Comparison of ENCODE assay signal across 14 cellular contexts in the genomic region with DNA sequence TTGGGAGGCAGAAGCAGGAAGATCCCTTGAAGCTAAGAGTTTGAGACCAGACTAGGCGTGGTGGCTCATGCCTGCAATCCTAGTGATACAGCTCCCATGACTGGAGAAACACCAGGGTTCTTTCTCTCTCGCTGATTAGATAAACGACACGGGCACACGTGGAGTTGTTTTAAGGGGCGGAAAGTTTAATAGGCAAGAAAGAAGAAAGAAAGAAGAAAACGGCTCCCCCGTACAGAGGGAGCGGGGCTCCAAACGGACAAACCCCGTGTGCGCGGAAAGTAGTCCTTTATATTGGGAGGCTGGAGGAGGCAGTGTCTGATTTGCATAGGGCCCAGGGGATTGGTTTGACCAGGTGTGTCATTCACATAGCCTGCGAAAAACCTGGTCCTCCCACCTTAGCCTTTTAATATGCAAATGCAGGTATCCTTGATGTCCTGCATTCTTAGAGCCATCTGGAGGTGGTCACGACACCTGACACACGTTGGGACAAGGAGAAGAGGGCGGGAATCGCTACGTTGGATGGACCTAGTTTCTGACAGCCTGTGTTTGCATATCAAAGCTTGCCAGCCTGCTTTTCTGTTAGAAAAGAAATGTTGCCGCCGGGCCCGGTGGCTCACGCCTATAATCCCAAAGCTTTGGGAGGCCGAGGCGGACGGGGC. TPM values are rescaled to one million over a fixed set of nuclear protein-coding genes. Genes with fewer than 3 reads are reported as not detected.
A peak's percentile ranks its signal among the peaks of the same experiment; 100 is the strongest.
DNase-seq lines count a peak whose midpoint lies in the region; ATAC-seq and TF ChIP-seq lines count a peak whose summit lies in the region.
"Had no signal": no experiment of that assay in that cellular context is flagged by ENCODE, and none has a peak within 500 bp of the region (broad histone marks: within the 10 kb centered on the region; RNA-seq: fewer than 3 reads in every experiment).

No MANE protein-coding gene starts in this region.

- H3K27ac Mint-ChIP-seq in WTC11: peak overlapping the region; percentile 97
- H3K27ac Mint-ChIP-seq: HFFc6; stimulated activated naive B cell treated with anti-CD40 and anti-IgM and Interleukin-4, amounts not matched to agents 10 μg/mL and 1 μg/mL and 100 μg/mL, for 72 hours; T-helper 2 cell treated with Interferon-gamma antibody and Interleukin-4, amounts not matched to agents 5 μg/mL and 100 μg/mL, for 36 hours had no signal

- H3K4me3 ChIP-seq in HUES64 (ENCODE audit: low read length) (peak overlapping the region; percentile 68), iPS-15b (ENCODE audit: low read depth, low read length) (peak overlapping the region; percentile 87), prostate gland (no peak overlapping the region)

- H3K36me3 ChIP-seq in HUES64 (ENCODE audit: insufficient read depth, low read length): no peaks in the 10 kb centered on the region
- H3K36me3 ChIP-seq in iPS-15b (ENCODE audit: control insufficient read depth, insufficient read depth, low read length): no peaks in the 10 kb centered on the region
- H3K36me3 ChIP-seq in prostate gland: no peaks in the 10 kb centered on the region

- WGBS in HUES64: under 1% methylated on average over 26 of the region's 26 CpGs
- 4% methylated on average over 26 of the region's 26 CpGs for WGBS in prostate gland

- peak overlapping the region; percentile 88; the same call in 1 of the 2 replicates for H3K27ac ChIP-seq in HUES64 (ENCODE audit: low read depth, low read length)
- no peak overlapping the region for H3K27ac ChIP-seq in prostate gland

- 0 out of 2 replicates have a peak, but pooled peaks cover 4% of the 10 kb centered on the region for H3K9me3 Mint-ChIP-seq in WTC11
- H3K9me3 Mint-ChIP-seq: HFFc6; neural crest cell; T-helper 2 cell treated with Interferon-gamma antibody and Interleukin-4, amounts not matched to agents 5 μg/mL and 100 μg/mL, for 36 hours had no signal

- POLR2A ChIA-PET in WTC11 (lab: Charles Lee): interaction anchor here (0.6 to 2.8 kb wide), 13 partner anchors 10 to 445 kb away, joined by 3 to 11 read pairs (median 3); no protein-coding TSS in a partner anchor

- DNase-seq in WTC11 (ENCODE audit: low spot score) (peak; percentile 82), prostate gland (ENCODE audit: low spot score) (peak; percentile 11), pons (ENCODE audit: low spot score) (no peak)
- DNase-seq in activated CD8-positive, alpha-beta memory T cell treated with anti-CD3 and anti-CD28 coated beads, Interleukin-2, amount 50 U/mL, for 48 hours: no peak
- DNase-seq: HFFc6; stimulated activated CD4-positive, alpha-beta T cell treated with anti-CD3 and anti-CD28 coated beads, Interleukin-2, amount 100 ng/mL, for 24 hours; stimulated activated naive B cell treated with anti-CD40 and anti-IgM and Interleukin-4, amounts not matched to agents 10 μg/mL and 1 μg/mL and 100 μg/mL, for 72 hours had no signal

- peak overlapping the region; percentile 84 for H3K4me3 Mint-ChIP-seq in WTC11
- H3K4me3 Mint-ChIP-seq: HFFc6; neural crest cell; T-helper 2 cell treated with Interferon-gamma antibody and Interleukin-4, amounts not matched to agents 5 μg/mL and 100 μg/mL, for 36 hours had no signal

- H3K27me3 ChIP-seq in HUES64 (ENCODE audit: insufficient read depth, low read length) (no peaks in the 10 kb centered on the region; the same call in 1 of the 2 replicates), iPS-15b (ENCODE audit: control insufficient read depth, insufficient read depth, low read length) (no peaks in the 10 kb centered on the region), prostate gland (replicated peaks; ENCODE audit: insufficient read depth) (no peaks in the 10 kb centered on the region)

- intact Hi-C loops in prostate gland (cut with DNase I): no loop called here

- H3K9ac ChIP-seq in HUES64 (ENCODE audit: low read depth, low read length): peak overlapping the region; percentile 75
- peak overlapping the region; percentile 83 for H3K9ac ChIP-seq in iPS-15b (ENCODE audit: low read depth, low read length)

- peaks cover 6% of the 10 kb centered on the region; the same call in 1 of the 2 replicates for H3K36me3 Mint-ChIP-seq in WTC11

- CTCF ChIA-PET in WTC11 (lab: Charles Lee): interaction anchor here (0.9 to 2.2 kb wide), 10 partner anchors 9 to 242 kb away, joined by 3 to 8 read pairs (median 5); partner anchors contain the start of gene ARMC12

- H3K4me1 ChIP-seq in HUES64 (ENCODE audit: insufficient read depth, low read length) (peaks cover 11% of the 10 kb centered on the region; the same call in 1 of the 2 replicates), iPS-15b (ENCODE audit: control insufficient read depth, insufficient read depth, low read length) (peaks cover 12% of the 10 kb centered on the region), prostate gland (replicated peaks) (no peaks in the 10 kb centered on the region)

- ATAC-seq in WTC11: peak; percentile 91
- no peak for ATAC-seq in HG02588 (IDR thresholded peaks at IDR 0.05; ENCODE audit: unreplicated experiment)
- ATAC-seq: stimulated activated naive B cell treated with anti-CD40 and anti-IgM and Interleukin-4, amounts not matched to agents 10 μg/mL and 1 μg/mL and 100 μg/mL, for 72 hours had no signal

- no peaks in the 10 kb centered on the region for H3K9me3 ChIP-seq in HUES64 (ENCODE audit: insufficient read depth, low read depth, low read length)
- H3K9me3 ChIP-seq in iPS-15b (ENCODE audit: control insufficient read depth, insufficient read depth, low read length): no peaks in the 10 kb centered on the region
- no peaks in the 10 kb centered on the region for H3K9me3 ChIP-seq in prostate gland

- no peak for TF ChIP-seq POLR2A in prostate gland (IDR thresholded peaks at IDR 0.05)

- no peaks in the 10 kb centered on the region for H3K27me3 Mint-ChIP-seq in WTC11 (ENCODE audit: low read depth)

- no peak for TF ChIP-seq CTCF in WTC11 (IDR thresholded peaks at IDR 0.05)
- TF ChIP-seq CTCF in prostate gland (IDR thresholded peaks at IDR 0.05): no peak

- H3K4me1 Mint-ChIP-seq in WTC11: peaks cover 29% of the 10 kb centered on the region

TF ChIP-seq in WTC11, 78 proteins besides CTCF, POLR2A, EP300 and RAD21 (continues in another document):
- TF ChIP-seq TEAD1 (CRISPR knock-in tag; IDR thresholded peaks at IDR 0.05) (0 out of 2 replicates have a peak, but pooled peaks have one; percentile 9), MAX (CRISPR knock-in tag; IDR thresholded peaks at IDR 0.05) (peak; percentile 25; the same call in 1 of the 2 replicates), ZNF512 (CRISPR knock-in tag; IDR thresholded peaks at IDR 0.05; ENCODE audit: borderline replicate concordance) (no peak), ZNF121 (CRISPR knock-in tag; IDR thresholded peaks at IDR 0.05) (0 out of 2 replicates have a peak, but pooled peaks have one; percentile 10), SMAD4 (CRISPR knock-in tag; IDR thresholded peaks at IDR 0.05) (no peak), SP1 (CRISPR knock-in tag; conservative IDR thresholded peaks at IDR 0.05) (peak; percentile 63), E2F4 (CRISPR knock-in tag; IDR thresholded peaks at IDR 0.05; ENCODE audit: borderline replicate concordance, low read depth) (no peak), JUN (CRISPR knock-in tag; IDR thresholded peaks at IDR 0.05) (no peak), RORB (CRISPR knock-in tag; IDR thresholded peaks at IDR 0.05) (no peak)
- TF ChIP-seq, protein P1, sequence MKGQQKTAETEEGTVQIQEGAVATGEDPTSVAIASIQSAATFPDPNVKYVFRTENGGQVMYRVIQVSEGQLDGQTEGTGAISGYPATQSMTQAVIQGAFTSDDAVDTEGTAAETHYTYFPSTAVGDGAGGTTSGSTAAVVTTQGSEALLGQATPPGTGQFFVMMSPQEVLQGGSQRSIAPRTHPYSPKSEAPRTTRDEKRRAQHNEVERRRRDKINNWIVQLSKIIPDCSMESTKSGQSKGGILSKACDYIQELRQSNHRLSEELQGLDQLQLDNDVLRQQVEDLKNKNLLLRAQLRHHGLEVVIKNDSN (CRISPR knock-in tag; IDR thresholded peaks at IDR 0.05): 0 out of 2 replicates have a peak, but pooled peaks have one; percentile 2

RNA-seq across cellular contexts. Expression of gene CLPSL2, which starts 12.0 kb away (rescaled TPM):
- polyA plus RNA-seq in HUES64 (2013, experiment 1 of 2): 1.1 TPM
- polyA plus RNA-seq in HUES64 (2013, experiment 2 of 2): 1.1 TPM
- 2.8 to 6.2 TPM (median 3.4 TPM) in 3 replicates for total RNA-seq in WTC11 (2021)
- total RNA-seq in prostate gland: not detected
- total RNA-seq: activated CD8-positive, alpha-beta memory T cell treated with anti-CD3 and anti-CD28 coated beads for 36 hours; HFFc6; neural crest cell had no signal

RNA-seq across cellular contexts. Expression of gene CLPSL1, which starts 16.5 kb away (rescaled TPM):
- not detected for polyA plus RNA-seq in HUES64 (2013, experiment 1 of 2)
- not detected for polyA plus RNA-seq in HUES64 (2013, experiment 2 of 2)
- 0.34 to 0.55 TPM (median 0.42 TPM) in 3 replicates for total RNA-seq in WTC11 (2021)
- total RNA-seq in prostate gland: not detected
- total RNA-seq: activated CD8-positive, alpha-beta memory T cell treated with anti-CD3 and anti-CD28 coated beads for 36 hours; HFFc6; neural crest cell had no signal
- polyA plus RNA-seq: adipose tissue had no signal

RNA-seq across cellular contexts. Expression of gene ARMC12, which starts 27.5 kb away (rescaled TPM):
- 0.85 TPM for polyA plus RNA-seq in HUES64 (2013, experiment 1 of 2)
- polyA plus RNA-seq in HUES64 (2013, experiment 2 of 2): 1.7 TPM
- total RNA-seq in WTC11 (2021): 1.0 to 2.0 TPM (median 1.4 TPM) in 3 replicates
- total RNA-seq in prostate gland: 1 to 10 TPM; 1.7 to 4.4 TPM

RNA-seq across cellular contexts. Expression of gene CLPS, which starts 32.8 kb away (rescaled TPM):
- polyA plus RNA-seq in HUES64 (2013, experiment 1 of 2): not detected
- not detected for polyA plus RNA-seq in HUES64 (2013, experiment 2 of 2)
- 2.6 to 6.6 TPM (median 3.3 TPM) in 3 replicates for total RNA-seq in WTC11 (2021)
- total RNA-seq in prostate gland: not detected
- total RNA-seq: activated CD8-positive, alpha-beta memory T cell treated with anti-CD3 and anti-CD28 coated beads for 36 hours; HFFc6; neural crest cell had no signal

RNA-seq across cellular contexts. Expression of gene LHFPL5, which starts 40.8 kb away (rescaled TPM):
- polyA plus RNA-seq in HUES64 (2013, experiment 1 of 2): not detected
- not detected for polyA plus RNA-seq in HUES64 (2013, experiment 2 of 2)
- not detected in 3 replicates for total RNA-seq in WTC11 (2021)
- total RNA-seq in prostate gland: not detected
- total RNA-seq: activated CD8-positive, alpha-beta memory T cell treated with anti-CD3 and anti-CD28 coated beads for 36 hours; HFFc6; neural crest cell had no signal

Comparison
In these comparisons a context has a peak if more than half of its experiments do, and no peak if none do; other contexts are left out.
1. H3K4me3 ChIP-seq: peak in HUES64 (single experiment) and iPS-15b (single experiment); none in prostate gland (0 of 2).
2. DNase-seq: peak in WTC11 (single experiment) and prostate gland (single experiment); none in pons (single experiment) and activated CD8-positive, alpha-beta memory T cell treated with anti-CD3 and anti-CD28 coated beads, Interleukin-2, amount 50 U/mL, for 48 hours (single experiment).